Comparison of ENCODE assay signal across 10 cellular contexts in genomic region chr1:66182551-66183178, GRCh38.
DNase-seq lines count a peak whose midpoint lies in the region; TF ChIP-seq lines count a peak whose summit lies in the region.
"Had no signal": no experiment of that assay in that cellular context is flagged by ENCODE, and none has a peak within 500 bp of the region (broad histone marks: within the 10 kb centered on the region; RNA-seq: fewer than 3 reads in every experiment).

No MANE protein-coding gene starts in this region.

- no peak overlapping the region for H3K4me3 ChIP-seq in fibroblast of pulmonary artery (replicated peaks; ENCODE audit: low read depth, low read length)
- H3K4me3 ChIP-seq: skin epidermis had no signal

- peaks cover 29% of the 10 kb centered on the region for H3K4me1 Mint-ChIP-seq in activated CD4-positive, alpha-beta T cell treated with anti-CD3 and anti-CD28 coated beads, Interleukin-2, amount 10 ng/mL, durations not matched to agents 24 days and 14 days

- peaks cover 10% of the 10 kb centered on the region for H3K9me3 Mint-ChIP-seq in activated CD4-positive, alpha-beta T cell treated with anti-CD3 and anti-CD28 coated beads, Interleukin-2, amount 10 ng/mL, durations not matched to agents 24 days and 14 days

- peak overlapping the region; percentile 52 for H3K4me3 Mint-ChIP-seq in activated CD4-positive, alpha-beta T cell treated with anti-CD3 and anti-CD28 coated beads, Interleukin-2, amount 10 ng/mL, durations not matched to agents 24 days and 14 days

- H3K27ac Mint-ChIP-seq in activated CD4-positive, alpha-beta T cell treated with anti-CD3 and anti-CD28 coated beads, Interleukin-2, amount 10 ng/mL, durations not matched to agents 24 days and 14 days: peak overlapping the region; percentile 52

- H3K27me3 Mint-ChIP-seq in activated CD4-positive, alpha-beta T cell treated with anti-CD3 and anti-CD28 coated beads, Interleukin-2, amount 10 ng/mL, durations not matched to agents 24 days and 14 days: peaks cover 1% of the 10 kb centered on the region

- H3K36me3 Mint-ChIP-seq in activated CD4-positive, alpha-beta T cell treated with anti-CD3 and anti-CD28 coated beads, Interleukin-2, amount 10 ng/mL, durations not matched to agents 24 days and 14 days (ENCODE audit: low read depth): peaks cover 2% of the 10 kb centered on the region

- no peak for TF ChIP-seq CTCF in fibroblast of pulmonary artery (IDR thresholded peaks at IDR 0.05; ENCODE audit: low read length, missing control alignments)

- peak; percentile 3 to 44 (median 8) for DNase-seq in NCI-H1417 (lab: John Stamatoyannopoulos, UW)
- DNase-seq in NCI-H1417 treated with DMSO at 0.1 percent for 48 hours (lab: John Stamatoyannopoulos, UW): no peak
- DNase-seq in activated CD4-positive, alpha-beta T cell treated with anti-CD3 and anti-CD28 coated beads, Interleukin-2, amount 10 ng/mL, durations not matched to agents 24 days and 14 days: peak; percentile 84
- peak; percentile 94 for DNase-seq in fibroblast of pulmonary artery (ENCODE audit: low read depth)
- peak; percentile 46 for DNase-seq in stimulated activated CD8-positive, alpha-beta memory T cell treated with anti-CD3 and anti-CD28 coated beads, Interleukin-4, amount 100 ng/mL, for 48 hours
- DNase-seq in ureter (ENCODE audit: low spot score): no peak
- no peak for DNase-seq in AML-193 (lab: John Stamatoyannopoulos, UW)
- no peak for DNase-seq in inferior parietal cortex (ENCODE audit: extremely low spot score)
- DNase-seq: ACHN had no signal

- intact Hi-C loops in activated CD4-positive, alpha-beta T cell treated with anti-CD3 and anti-CD28 coated beads, Interleukin-2, amount 10 ng/mL, durations not matched to agents 24 days and 14 days (cut with micrococcal nuclease): loop anchor here (2.0 to 5.0 kb wide), 4 partner anchors 45 to 370 kb away; no protein-coding TSS in a partner anchor

Comparison
In these comparisons a context has a peak if more than half of its experiments do, and no peak if none do; other contexts are left out.
1. DNase-seq: peak in NCI-H1417 (3 of 3), activated CD4-positive, alpha-beta T cell treated with anti-CD3 and anti-CD28 coated beads, Interleukin-2, amount 10 ng/mL, durations not matched to agents 24 days and 14 days (single experiment), fibroblast of pulmonary artery (single experiment) and stimulated activated CD8-positive, alpha-beta memory T cell treated with anti-CD3 and anti-CD28 coated beads, Interleukin-4, amount 100 ng/mL, for 48 hours (single experiment); none in NCI-H1417 treated with DMSO at 0.1 percent for 48 hours (single experiment), ureter (single experiment), AML-193 (0 of 2) and inferior parietal cortex (single experiment).